Comparison of ENCODE assay signal across 26 cellular contexts in the genomic region with DNA sequence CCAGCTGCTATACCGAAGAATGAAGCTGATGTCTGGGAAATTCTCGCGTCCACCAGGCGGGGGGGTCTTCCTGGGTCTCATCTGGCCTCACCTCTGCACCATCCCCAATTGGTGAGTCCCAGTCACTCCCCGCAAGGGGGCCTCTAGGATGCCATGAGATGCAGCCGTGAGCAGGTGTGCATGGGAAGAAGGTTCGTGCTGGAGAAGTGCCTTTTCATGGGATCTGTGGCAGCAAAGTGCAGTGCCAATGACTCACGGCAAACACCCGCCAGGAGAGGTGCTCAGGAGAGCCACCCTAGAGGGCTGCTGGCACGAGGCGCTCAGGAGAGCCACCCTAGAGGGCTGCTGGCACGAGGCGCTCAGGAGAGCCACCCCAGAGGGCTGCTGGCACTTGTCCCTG. TPM values are rescaled to one million over a fixed set of nuclear protein-coding genes. Genes with fewer than 3 reads are reported as not detected.
A peak's percentile ranks its signal among the peaks of the same experiment; 100 is the strongest.
DNase-seq lines count a peak whose midpoint lies in the region; ATAC-seq and TF ChIP-seq lines count a peak whose summit lies in the region.
"Had no signal": no experiment of that assay in that cellular context is flagged by ENCODE, and none has a peak within 500 bp of the region (broad histone marks: within the 10 kb centered on the region; RNA-seq: fewer than 3 reads in every experiment).

No MANE protein-coding gene starts in this region.

- H3K27ac ChIP-seq in RWPE2 (ENCODE audit: poor library complexity, severe bottlenecking): no peak overlapping the region
- no peak overlapping the region for H3K27ac ChIP-seq in left lung
- H3K27ac ChIP-seq in thyroid gland: no peak overlapping the region
- H3K27ac ChIP-seq: 22Rv1, C4-2B, SK-N-MC, upper lobe of left lung had no signal

- TF ChIP-seq CTCF in RWPE2 (IDR thresholded peaks at IDR 0.05; ENCODE audit: poor library complexity, severe bottlenecking) (no peak), left lung (IDR thresholded peaks at IDR 0.05) (no peak), thyroid gland (IDR thresholded peaks at IDR 0.05) (no peak)

- H3K9me3 ChIP-seq in RWPE2 (ENCODE audit: severe bottlenecking): no peaks in the 10 kb centered on the region
- H3K9me3 ChIP-seq in left lung: no peaks in the 10 kb centered on the region
- H3K9me3 ChIP-seq in thyroid gland: no peaks in the 10 kb centered on the region
- H3K9me3 ChIP-seq: upper lobe of left lung had no signal

- DNase-seq in DMS 273 (lab: John Stamatoyannopoulos, UW; ENCODE audit: unreplicated experiment) (peak; percentile 6), DMS 273 treated with DMSO at 0.1 percent for 48 hours (lab: John Stamatoyannopoulos, UW) (no peak), RWPE2 (ENCODE audit: low spot score) (peak; percentile 23), left lung (peak; percentile 17 to 54), thyroid gland (peak; percentile 58 to 66), middle frontal gyrus (ENCODE audit: extremely low spot score, low spot score) (no peak), cortex of kidney (lab: John Stamatoyannopoulos, UW) (no peak)
- DNase-seq: activated CD4-positive, alpha-beta memory T cell treated with anti-CD3 and anti-CD28 coated beads for 36 hours; activated gamma-delta T cell; activated naive CD8-positive, alpha-beta T cell treated with anti-CD3 and anti-CD28 coated beads, Interleukin-2, amount 10 ng/mL, durations not matched to agents 7 days and 5 days; activated T-cell treated with anti-CD3 and anti-CD28 coated beads for 4 hours; caudate nucleus; left ventricle myocardium superior; midbrain; NCI-H1092 treated with DMSO at 0.1 percent for 48 hours; NCI-H446; occipital lobe; RPMI8226 had no signal

- H3K4me1 ChIP-seq in RWPE2 (ENCODE audit: insufficient read depth, poor library complexity, severe bottlenecking) (no peaks in the 10 kb centered on the region), left lung (no peaks in the 10 kb centered on the region), thyroid gland (peaks cover 6 to 11% of the 10 kb centered on the region in 2 donors)
- H3K4me1 ChIP-seq: upper lobe of left lung had no signal

- peaks cover 62% of the 10 kb centered on the region for H3K27me3 ChIP-seq in RWPE2 (ENCODE audit: insufficient read depth, poor library complexity, severe bottlenecking)
- peaks cover 9 to 67% of the 10 kb centered on the region in 2 donors for H3K27me3 ChIP-seq in left lung
- H3K27me3 ChIP-seq in thyroid gland: no peaks in the 10 kb centered on the region
- H3K27me3 ChIP-seq: upper lobe of left lung had no signal

- H3K36me3 ChIP-seq in RWPE2 (ENCODE audit: low read depth) (no peaks in the 10 kb centered on the region), left lung (no peaks in the 10 kb centered on the region), thyroid gland (no peaks in the 10 kb centered on the region)
- H3K36me3 ChIP-seq: upper lobe of left lung had no signal

- 54 to 63% methylated on average over 13 of the region's 13 CpGs for WGBS in thyroid gland, 2 donors

- ATAC-seq in RWPE2 (ENCODE audit: low read depth): no peak
- ATAC-seq in left lung: no peak
- no peak for ATAC-seq in GM21423 (IDR thresholded peaks at IDR 0.05; ENCODE audit: unreplicated experiment)
- ATAC-seq: activated CD4-positive, CD25-positive, alpha-beta regulatory T cell treated with anti-CD3 and anti-CD28 coated beads, Interleukin-2, amount 50 U/mL, for 24 hours; left ventricle myocardium superior; naive thymus-derived CD8-positive, alpha-beta T cell had no signal

- H3K4me3 ChIP-seq in RWPE2 (ENCODE audit: severe bottlenecking) (no peak overlapping the region), left lung (no peak overlapping the region), thyroid gland (replicated peaks in 1 of 3) (no peak overlapping the region)
- H3K4me3 ChIP-seq: SK-N-MC, upper lobe of left lung had no signal

- intact Hi-C loops in left lung (cut with DNase I) (no loop called here), thyroid gland (cut with DNase I) (no loop called here)

- TF ChIP-seq POLR2A in thyroid gland (IDR thresholded peaks at IDR 0.05): no peak

RNA-seq across cellular contexts. Expression of gene CPZ, which starts 55.1 kb away (rescaled TPM):
- total RNA-seq in left lung: 10 to 100 TPM in 1 of 2 donors, 1 to 10 TPM in 1; 4.3 to 18.4 TPM
- total RNA-seq in thyroid gland: 10 to 100 TPM in 1 of 4 donors, 1 to 10 TPM in 3; 4.1 to 12.9 (median 6.5) TPM
- total RNA-seq: activated CD4-positive, alpha-beta memory T cell treated with anti-CD3 and anti-CD28 coated beads for 36 hours; activated naive CD8-positive, alpha-beta T cell treated with anti-CD3 and anti-CD28 coated beads, Interleukin-2, amount 10 ng/mL, durations not matched to agents 7 days and 5 days; HT-29; naive thymus-derived CD8-positive, alpha-beta T cell had no signal

Comparison
In these comparisons a context has a peak if more than half of its experiments do, and no peak if none do; other contexts are left out.
1. DNase-seq: peak in DMS 273 (single experiment), RWPE2 (single experiment), left lung (2 of 2) and thyroid gland (2 of 2); none in DMS 273 treated with DMSO at 0.1 percent for 48 hours (single experiment), middle frontal gyrus (single experiment) and cortex of kidney (single experiment).